2 cellular contexts compared by ENCODE assay signal in the genomic region with DNA sequence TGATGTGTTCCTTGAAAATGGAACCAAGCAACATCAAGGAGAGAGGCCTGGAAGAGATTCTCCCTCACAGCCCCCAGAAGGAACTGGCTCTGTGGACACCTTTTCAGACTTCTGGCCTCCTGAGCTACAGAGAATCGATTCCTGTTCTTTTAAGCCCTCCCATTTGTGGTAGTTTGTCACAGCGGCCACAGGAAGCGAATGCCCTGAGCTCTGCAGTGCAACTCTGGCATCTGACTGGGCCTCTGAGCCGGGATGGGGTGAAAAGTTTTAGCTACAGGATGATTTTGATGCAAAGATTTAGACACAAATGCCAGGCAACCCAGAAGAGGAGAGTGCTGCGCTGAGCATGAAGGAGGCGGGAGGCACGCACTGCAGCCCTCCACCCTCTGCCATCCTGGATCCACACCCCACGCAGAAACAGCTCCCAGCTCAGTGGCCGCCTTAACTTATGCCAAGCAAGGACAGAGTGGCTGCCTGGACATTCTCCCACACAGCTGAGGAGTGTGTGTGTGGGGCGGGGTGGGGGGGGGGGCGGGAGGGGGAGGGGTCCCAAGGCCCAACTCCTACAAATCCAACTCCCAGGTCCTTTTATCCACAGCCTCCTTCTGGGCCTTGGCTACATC.
TF ChIP-seq lines count a peak whose summit lies in the region.

No MANE protein-coding gene starts in this region.

TF ChIP-seq in SK-N-SH, 30 proteins besides CTCF, POLR2A, EP300 and RAD21 (continued from another document):
- TF ChIP-seq, protein P1, sequence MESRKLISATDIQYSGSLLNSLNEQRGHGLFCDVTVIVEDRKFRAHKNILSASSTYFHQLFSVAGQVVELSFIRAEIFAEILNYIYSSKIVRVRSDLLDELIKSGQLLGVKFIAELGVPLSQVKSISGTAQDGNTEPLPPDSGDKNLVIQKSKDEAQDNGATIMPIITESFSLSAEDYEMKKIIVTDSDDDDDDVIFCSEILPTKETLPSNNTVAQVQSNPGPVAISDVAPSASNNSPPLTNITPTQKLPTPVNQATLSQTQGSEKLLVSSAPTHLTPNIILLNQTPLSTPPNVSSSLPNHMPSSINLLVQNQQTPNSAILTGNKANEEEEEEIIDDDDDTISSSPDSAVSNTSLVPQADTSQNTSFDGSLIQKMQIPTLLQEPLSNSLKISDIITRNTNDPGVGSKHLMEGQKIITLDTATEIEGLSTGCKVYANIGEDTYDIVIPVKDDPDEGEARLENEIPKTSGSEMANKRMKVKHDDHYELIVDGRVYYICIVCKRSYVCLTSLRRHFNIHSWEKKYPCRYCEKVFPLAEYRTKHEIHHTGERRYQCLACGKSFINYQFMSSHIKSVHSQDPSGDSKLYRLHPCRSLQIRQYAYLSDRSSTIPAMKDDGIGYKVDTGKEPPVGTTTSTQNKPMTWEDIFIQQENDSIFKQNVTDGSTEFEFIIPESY (IDR thresholded peaks at IDR 0.05; ENCODE audit: borderline replicate concordance, low read depth): no peak
- TF ChIP-seq TCF12 (IDR thresholded peaks at IDR 0.05) (no peak), NFIC (IDR thresholded peaks at IDR 0.05; ENCODE audit: borderline replicate concordance) (no peak)

TF ChIP-seq in SK-N-SH treated with all-trans-retinoic acid at 6 μM for 48 hours, 23 proteins besides CTCF, POLR2A, EP300 and RAD21 (continued from another document):
- TF ChIP-seq, protein P2, sequence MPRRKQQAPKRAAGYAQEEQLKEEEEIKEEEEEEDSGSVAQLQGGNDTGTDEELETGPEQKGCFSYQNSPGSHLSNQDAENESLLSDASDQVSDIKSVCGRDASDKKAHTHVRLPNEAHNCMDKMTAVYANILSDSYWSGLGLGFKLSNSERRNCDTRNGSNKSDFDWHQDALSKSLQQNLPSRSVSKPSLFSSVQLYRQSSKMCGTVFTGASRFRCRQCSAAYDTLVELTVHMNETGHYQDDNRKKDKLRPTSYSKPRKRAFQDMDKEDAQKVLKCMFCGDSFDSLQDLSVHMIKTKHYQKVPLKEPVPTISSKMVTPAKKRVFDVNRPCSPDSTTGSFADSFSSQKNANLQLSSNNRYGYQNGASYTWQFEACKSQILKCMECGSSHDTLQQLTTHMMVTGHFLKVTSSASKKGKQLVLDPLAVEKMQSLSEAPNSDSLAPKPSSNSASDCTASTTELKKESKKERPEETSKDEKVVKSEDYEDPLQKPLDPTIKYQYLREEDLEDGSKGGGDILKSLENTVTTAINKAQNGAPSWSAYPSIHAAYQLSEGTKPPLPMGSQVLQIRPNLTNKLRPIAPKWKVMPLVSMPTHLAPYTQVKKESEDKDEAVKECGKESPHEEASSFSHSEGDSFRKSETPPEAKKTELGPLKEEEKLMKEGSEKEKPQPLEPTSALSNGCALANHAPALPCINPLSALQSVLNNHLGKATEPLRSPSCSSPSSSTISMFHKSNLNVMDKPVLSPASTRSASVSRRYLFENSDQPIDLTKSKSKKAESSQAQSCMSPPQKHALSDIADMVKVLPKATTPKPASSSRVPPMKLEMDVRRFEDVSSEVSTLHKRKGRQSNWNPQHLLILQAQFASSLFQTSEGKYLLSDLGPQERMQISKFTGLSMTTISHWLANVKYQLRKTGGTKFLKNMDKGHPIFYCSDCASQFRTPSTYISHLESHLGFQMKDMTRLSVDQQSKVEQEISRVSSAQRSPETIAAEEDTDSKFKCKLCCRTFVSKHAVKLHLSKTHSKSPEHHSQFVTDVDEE (CRISPR knock-in tag; IDR thresholded peaks at IDR 0.05): no peak
